ENCODE assay signal across 1 cellular context in the genomic region with DNA sequence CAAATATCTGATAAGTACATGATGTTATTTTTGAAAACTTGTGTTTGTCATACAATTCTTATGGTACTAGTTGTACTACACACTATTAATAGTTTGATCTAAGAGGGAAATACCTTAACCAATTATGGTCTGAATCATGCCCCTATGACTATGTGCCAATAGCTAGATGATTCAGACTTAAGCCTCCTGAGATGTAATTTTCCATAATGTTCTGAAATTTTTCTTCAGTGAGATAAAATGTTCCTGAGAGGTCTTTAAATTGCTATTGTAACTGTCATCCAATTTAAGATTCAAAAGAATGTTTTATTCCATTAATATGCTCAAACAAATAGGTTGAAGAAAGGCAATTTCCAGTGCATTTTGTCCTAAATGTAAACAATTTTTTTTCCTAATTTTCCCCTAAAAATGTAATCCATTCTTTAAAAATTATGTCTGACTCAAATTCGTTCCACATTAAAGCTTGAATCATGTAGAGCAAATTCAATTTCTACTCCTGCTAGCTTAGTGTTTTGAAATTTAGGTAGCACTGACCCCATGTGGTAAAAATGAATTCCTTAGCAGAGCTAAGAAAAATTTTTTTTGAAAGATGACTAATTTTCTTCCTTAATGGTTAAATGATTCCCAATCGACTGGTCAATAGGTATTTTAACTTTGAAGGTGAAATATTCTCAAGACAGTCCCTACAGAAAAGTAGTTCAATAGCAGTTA.
TF ChIP-seq lines count a peak whose summit lies in the region.

No MANE protein-coding gene starts in this region.

TF ChIP-seq in A549, 52 proteins besides CTCF, POLR2A, EP300 and RAD21 (continued from another document):
- TF ChIP-seq, protein P1, sequence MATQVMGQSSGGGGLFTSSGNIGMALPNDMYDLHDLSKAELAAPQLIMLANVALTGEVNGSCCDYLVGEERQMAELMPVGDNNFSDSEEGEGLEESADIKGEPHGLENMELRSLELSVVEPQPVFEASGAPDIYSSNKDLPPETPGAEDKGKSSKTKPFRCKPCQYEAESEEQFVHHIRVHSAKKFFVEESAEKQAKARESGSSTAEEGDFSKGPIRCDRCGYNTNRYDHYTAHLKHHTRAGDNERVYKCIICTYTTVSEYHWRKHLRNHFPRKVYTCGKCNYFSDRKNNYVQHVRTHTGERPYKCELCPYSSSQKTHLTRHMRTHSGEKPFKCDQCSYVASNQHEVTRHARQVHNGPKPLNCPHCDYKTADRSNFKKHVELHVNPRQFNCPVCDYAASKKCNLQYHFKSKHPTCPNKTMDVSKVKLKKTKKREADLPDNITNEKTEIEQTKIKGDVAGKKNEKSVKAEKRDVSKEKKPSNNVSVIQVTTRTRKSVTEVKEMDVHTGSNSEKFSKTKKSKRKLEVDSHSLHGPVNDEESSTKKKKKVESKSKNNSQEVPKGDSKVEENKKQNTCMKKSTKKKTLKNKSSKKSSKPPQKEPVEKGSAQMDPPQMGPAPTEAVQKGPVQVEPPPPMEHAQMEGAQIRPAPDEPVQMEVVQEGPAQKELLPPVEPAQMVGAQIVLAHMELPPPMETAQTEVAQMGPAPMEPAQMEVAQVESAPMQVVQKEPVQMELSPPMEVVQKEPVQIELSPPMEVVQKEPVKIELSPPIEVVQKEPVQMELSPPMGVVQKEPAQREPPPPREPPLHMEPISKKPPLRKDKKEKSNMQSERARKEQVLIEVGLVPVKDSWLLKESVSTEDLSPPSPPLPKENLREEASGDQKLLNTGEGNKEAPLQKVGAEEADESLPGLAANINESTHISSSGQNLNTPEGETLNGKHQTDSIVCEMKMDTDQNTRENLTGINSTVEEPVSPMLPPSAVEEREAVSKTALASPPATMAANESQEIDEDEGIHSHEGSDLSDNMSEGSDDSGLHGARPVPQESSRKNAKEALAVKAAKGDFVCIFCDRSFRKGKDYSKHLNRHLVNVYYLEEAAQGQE (IDR thresholded peaks at IDR 0.05): no peak
- no peak for TF ChIP-seq HOXB5 (CRISPR knock-in tag; IDR thresholded peaks at IDR 0.05)
- TF ChIP-seq KDM1A (IDR thresholded peaks at IDR 0.05; ENCODE audit: low read depth): no peak
- no peak for TF ChIP-seq CHD2 (IDR thresholded peaks at IDR 0.05; ENCODE audit: low read length, partially characterized antibody)
